ENCODE assay signal across 25 cellular contexts in genomic region chr18:50154420-50154819, GRCh38. TPM values are rescaled to one million over a fixed set of nuclear protein-coding genes. Genes with fewer than 3 reads are reported as not detected.
"Had no signal": no experiment of that assay in that cellular context is flagged by ENCODE, and none has a peak within 500 bp of the region (broad histone marks: within the 10 kb centered on the region; RNA-seq: fewer than 3 reads in every experiment).

No MANE protein-coding gene starts in this region.

- FAIRE-seq: astrocyte, frontal cortex had no signal

- H3K27me3 ChIP-seq: brain microvascular endothelial cell, neural progenitor cell, right atrium auricular region, tibial nerve had no signal

- H3K9me3 ChIP-seq: esophagus muscularis mucosa, psoas muscle, right atrium auricular region, tibial nerve had no signal

- ATAC-seq: activated CD8-positive, alpha-beta T cell treated with anti-CD3 and anti-CD28 coated beads for 36 hours; activated T-cell treated with anti-CD3 and anti-CD28 coated beads, Interleukin-2, amount 50 U/mL, for 72 hours; effector memory CD8-positive, alpha-beta T cell; natural killer cell; psoas muscle; WTC11 had no signal

- DNase-seq: activated CD4-positive, alpha-beta T cell treated with anti-CD3 and anti-CD28 coated beads, Interleukin-2, amount 50 U/mL, for 1 hour; activated CD8-positive, alpha-beta T cell treated with anti-CD3 and anti-CD28 coated beads for 36 hours; activated effector memory CD4-positive, alpha-beta T cell treated with Interleukin-2 at 50 U/mL for 16 hours; activated naive CD4-positive, alpha-beta T cell treated with anti-CD3 and anti-CD28 coated beads for 36 hours; activated naive CD8-positive, alpha-beta T cell treated with anti-CD3 and anti-CD28 coated beads, Interleukin-2, amount 10 ng/mL, durations not matched to agents 7 days and 5 days; activated T-cell treated with anti-CD3 and anti-CD28 coated beads, Interleukin-2, amount 50 U/mL, for 72 hours; brain microvascular endothelial cell; caudate nucleus; cortex of kidney; effector memory CD8-positive, alpha-beta T cell; islet precursor cell; midbrain; natural killer cell; occipital lobe; psoas muscle; stimulated activated CD4-positive, alpha-beta T cell treated with anti-CD3 and anti-CD28 coated beads, Interleukin-2, amount 100 ng/mL, for 48 hours; stimulated activated naive CD4-positive, alpha-beta T cell treated with Interleukin-2 at 50 U/mL for 16 hours; T-helper 2 cell had no signal

- H3K4me3 ChIP-seq: esophagus muscularis mucosa, neural progenitor cell, psoas muscle, right atrium auricular region, tibial nerve had no signal

- H3K4me1 ChIP-seq: esophagus muscularis mucosa, psoas muscle, right atrium auricular region, tibial nerve had no signal

- H3K36me3 ChIP-seq: brain microvascular endothelial cell, esophagus muscularis mucosa, neural progenitor cell, right atrium auricular region, tibial nerve had no signal

RNA-seq across cellular contexts. Expression of gene MYO5B, which starts 40.5 kb away (rescaled TPM):
- total RNA-seq: activated naive CD8-positive, alpha-beta T cell treated with anti-CD3 and anti-CD28 coated beads, Interleukin-2, amount 10 ng/mL, durations not matched to agents 7 days and 5 days had no signal
